In genomic region chr3:33131328-33132018, GRCh38 we compare ENCODE assay signal across 8 cellular contexts. TPM values are rescaled to one million over a fixed set of nuclear protein-coding genes. Genes with fewer than 3 reads are reported as not detected.
DNase-seq lines count a peak whose midpoint lies in the region; ATAC-seq and TF ChIP-seq lines count a peak whose summit lies in the region.

No MANE protein-coding gene starts in this region.

- H3K27me3 ChIP-seq in heart right ventricle (no peaks in the 10 kb centered on the region), psoas muscle (ENCODE audit: insufficient read depth in 3 of 3, low read length in 2 of 3) (no peaks in the 10 kb centered on the region)

- peak; percentile 50 to 82 (median 76) for TF ChIP-seq CTCF in heart right ventricle (IDR thresholded peaks at IDR 0.05)
- peak; percentile 76 for TF ChIP-seq CTCF in psoas muscle (IDR thresholded peaks at IDR 0.05)

- H3K4me3 ChIP-seq in heart right ventricle, result no peak overlapping the region
- no peak overlapping the region for H3K4me3 ChIP-seq in psoas muscle

- H3K27ac ChIP-seq in heart right ventricle (no peak overlapping the region), psoas muscle (no peak overlapping the region)

- H3K4me1 ChIP-seq in heart right ventricle (peaks cover 0 to 9% (median 0%) of the 10 kb centered on the region in 9 donors), psoas muscle (no peaks in the 10 kb centered on the region)

- H3K9me3 ChIP-seq in heart right ventricle (no peaks in the 10 kb centered on the region), psoas muscle (no peaks in the 10 kb centered on the region)

- 19 to 22% methylated on average over 6 of the region's 6 CpGs for WGBS in heart right ventricle, 2 donors
- WGBS in psoas muscle, 3 donors, result 25 to 35% (median 25%) methylated on average over 6 of the region's 6 CpGs

- DNase-seq in ELF-1 (ENCODE audit: low read depth, low spot score) (peak; percentile 87), NOMO-1 (lab: John Stamatoyannopoulos, UW; ENCODE audit: unreplicated experiment in 2 of 2) (peak; percentile 65 to 66), heart right ventricle (peak in 1 of 2 donors; percentile 23), psoas muscle (no peak)
- peak; percentile 26 for DNase-seq in activated naive CD4-positive, alpha-beta T cell treated with anti-CD3 and anti-CD28 coated beads, Interleukin-2, amount 50 U/mL, for 16 hours
- DNase-seq in effector CD8-positive, alpha-beta T cell (lab: John Stamatoyannopoulos, UW), result no peak

- H3K36me3 ChIP-seq in heart right ventricle (peaks cover 0 to 99% (median 39%) of the 10 kb centered on the region in 9 donors), psoas muscle (ENCODE audit: insufficient read depth in 1 of 2, low read depth in 1 of 2) (peaks cover 7 to 85% of the 10 kb centered on the region in 2 donors)

- peak; percentile 85 for ATAC-seq in GM19468 (IDR thresholded peaks at IDR 0.05; ENCODE audit: extremely low read depth, unreplicated experiment)
- peak; percentile 59 for ATAC-seq in HG03565 (IDR thresholded peaks at IDR 0.05; ENCODE audit: unreplicated experiment)
- peak; percentile 46 to 84 (median 70) for ATAC-seq in heart right ventricle
- peak; percentile 65 to 90 (median 74) for ATAC-seq in psoas muscle

- intact Hi-C loops in heart right ventricle (cut with DNase I) (loop anchor here (1.0 to 10.0 kb wide), 7 partner anchors 93 to 656 kb away; no protein-coding TSS in a partner anchor), psoas muscle (cut with DNase I) (loop anchor here in 1 of 2 donors (1.0 to 10.0 kb wide), 2 partner anchors 242 to 653 kb away; no protein-coding TSS in a partner anchor)

RNA-seq across cellular contexts. Expression of gene CRTAP, which starts 17.7 kb away (rescaled TPM):
- 100 to 1,000 TPM in 3 of 10 donors, 10 to 100 TPM in 7; 72.8 to 120 (median 88.4) TPM for total RNA-seq in heart right ventricle
- polyA plus RNA-seq in heart right ventricle, result 10 to 100 TPM; 17.5 to 57.9 TPM
- 10 to 100 TPM; 56.3 to 80.8 (median 76.3) TPM for total RNA-seq in psoas muscle
- polyA plus RNA-seq in psoas muscle, result 10 to 100 TPM; 24.9 to 35.6 (median 31.2) TPM

RNA-seq across cellular contexts. Expression of gene GLB1, which starts 34.5 kb away (rescaled TPM):
- 10 to 100 TPM; 18.1 to 32.9 (median 20.7) TPM for total RNA-seq in heart right ventricle
- 10 to 100 TPM in 1 of 2 donors, 1 to 10 TPM in 1; 4.0 to 13.4 TPM for polyA plus RNA-seq in heart right ventricle
- 10 to 100 TPM in 1 of 4 donors, 1 to 10 TPM in 3; 7.0 to 11.9 (median 9.0) TPM for total RNA-seq in psoas muscle
- polyA plus RNA-seq in psoas muscle, result 1 to 10 TPM; 4.0 to 7.0 (median 6.4) TPM

RNA-seq across cellular contexts. Expression of gene TMPPE, which starts 34.5 kb away (rescaled TPM):
- total RNA-seq in heart right ventricle (1 to 10 TPM; 3.2 to 7.4 (median 4.7) TPM), psoas muscle (1 to 10 TPM; 1.7 to 2.6 (median 2.4) TPM)
- polyA plus RNA-seq in heart right ventricle (under 1 TPM; 0.29 to 0.59 TPM), psoas muscle (1 to 10 TPM in 1 of 3 donors, under 1 TPM in 2; 0.13 to 1.4 (median 0.57) TPM)

Comparison
In these comparisons a context has a peak if more than half of its experiments do, and no peak if none do; other contexts are left out.
1. DNase-seq: peak in ELF-1 (single experiment), NOMO-1 (2 of 2) and activated naive CD4-positive, alpha-beta T cell treated with anti-CD3 and anti-CD28 coated beads, Interleukin-2, amount 50 U/mL, for 16 hours (single experiment); none in psoas muscle (0 of 2) and effector CD8-positive, alpha-beta T cell (single experiment).
2. Peak in every context shown above with its lines, with median percentiles within 50 percentile points of each other: ATAC-seq.